1 cellular context compared by ENCODE assay signal in the genomic region with DNA sequence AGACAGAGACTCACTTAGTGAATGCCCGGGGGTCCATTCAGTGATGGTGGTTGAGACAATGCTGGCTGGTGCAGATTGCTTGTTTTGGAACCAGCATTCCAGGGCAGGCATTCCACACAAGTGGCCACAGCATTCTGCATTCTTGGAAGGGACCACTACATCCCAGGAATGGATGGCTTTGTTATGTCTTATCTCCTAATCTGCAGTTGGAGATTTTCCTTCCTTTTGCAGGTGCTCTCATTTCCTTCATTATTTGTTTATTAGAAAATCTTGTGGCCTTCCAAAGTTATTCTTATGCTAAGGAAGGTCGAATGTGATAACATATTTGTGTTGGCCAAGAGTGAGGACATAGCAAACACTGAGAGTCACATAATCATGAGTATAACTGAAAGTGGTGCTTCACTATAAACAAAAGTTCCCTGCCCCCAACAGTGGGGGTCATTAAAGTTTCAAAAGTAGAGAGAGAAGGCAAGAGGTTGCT.
TF ChIP-seq lines count a peak whose summit lies in the region.

No MANE protein-coding gene starts in this region.

TF ChIP-seq in HepG2, 621 proteins besides CTCF, POLR2A, EP300 and RAD21 (continued from another document):
- TF ChIP-seq, protein P1, sequence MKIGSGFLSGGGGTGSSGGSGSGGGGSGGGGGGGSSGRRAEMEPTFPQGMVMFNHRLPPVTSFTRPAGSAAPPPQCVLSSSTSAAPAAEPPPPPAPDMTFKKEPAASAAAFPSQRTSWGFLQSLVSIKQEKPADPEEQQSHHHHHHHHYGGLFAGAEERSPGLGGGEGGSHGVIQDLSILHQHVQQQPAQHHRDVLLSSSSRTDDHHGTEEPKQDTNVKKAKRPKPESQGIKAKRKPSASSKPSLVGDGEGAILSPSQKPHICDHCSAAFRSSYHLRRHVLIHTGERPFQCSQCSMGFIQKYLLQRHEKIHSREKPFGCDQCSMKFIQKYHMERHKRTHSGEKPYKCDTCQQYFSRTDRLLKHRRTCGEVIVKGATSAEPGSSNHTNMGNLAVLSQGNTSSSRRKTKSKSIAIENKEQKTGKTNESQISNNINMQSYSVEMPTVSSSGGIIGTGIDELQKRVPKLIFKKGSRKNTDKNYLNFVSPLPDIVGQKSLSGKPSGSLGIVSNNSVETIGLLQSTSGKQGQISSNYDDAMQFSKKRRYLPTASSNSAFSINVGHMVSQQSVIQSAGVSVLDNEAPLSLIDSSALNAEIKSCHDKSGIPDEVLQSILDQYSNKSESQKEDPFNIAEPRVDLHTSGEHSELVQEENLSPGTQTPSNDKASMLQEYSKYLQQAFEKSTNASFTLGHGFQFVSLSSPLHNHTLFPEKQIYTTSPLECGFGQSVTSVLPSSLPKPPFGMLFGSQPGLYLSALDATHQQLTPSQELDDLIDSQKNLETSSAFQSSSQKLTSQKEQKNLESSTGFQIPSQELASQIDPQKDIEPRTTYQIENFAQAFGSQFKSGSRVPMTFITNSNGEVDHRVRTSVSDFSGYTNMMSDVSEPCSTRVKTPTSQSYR (CRISPR knock-in tag; IDR thresholded peaks at IDR 0.05; ENCODE audit: borderline replicate concordance): peak; percentile 30; the same call in 1 of the 2 replicates
- TF ChIP-seq SOX13 (IDR thresholded peaks at IDR 0.05) (no peak), SOX13 (CRISPR knock-in tag; conservative IDR thresholded peaks at IDR 0.05 in 1 of 2, IDR thresholded peaks at IDR 0.05 in 1 of 2) (0 out of 4 replicates have a peak, but pooled peaks of 1 of the 2 experiments have one; percentile 29), PAF1 (CRISPR knock-in tag; IDR thresholded peaks at IDR 0.05) (no peak), SAP130 (CRISPR knock-in tag; IDR thresholded peaks at IDR 0.05; ENCODE audit: low read depth) (0 out of 2 replicates have a peak, but pooled peaks have one; percentile 6), ZNF138 (CRISPR knock-in tag; IDR thresholded peaks at IDR 0.05; ENCODE audit: low read depth) (no peak), ZNF883 (CRISPR knock-in tag; IDR thresholded peaks at IDR 0.05; ENCODE audit: not compliant biosample characterization) (no peak), EHMT2 (IDR thresholded peaks at IDR 0.05; ENCODE audit: borderline replicate concordance, low read depth, low read length) (0 out of 2 replicates have a peak, but pooled peaks have one; percentile 26)
